In the genomic region with DNA sequence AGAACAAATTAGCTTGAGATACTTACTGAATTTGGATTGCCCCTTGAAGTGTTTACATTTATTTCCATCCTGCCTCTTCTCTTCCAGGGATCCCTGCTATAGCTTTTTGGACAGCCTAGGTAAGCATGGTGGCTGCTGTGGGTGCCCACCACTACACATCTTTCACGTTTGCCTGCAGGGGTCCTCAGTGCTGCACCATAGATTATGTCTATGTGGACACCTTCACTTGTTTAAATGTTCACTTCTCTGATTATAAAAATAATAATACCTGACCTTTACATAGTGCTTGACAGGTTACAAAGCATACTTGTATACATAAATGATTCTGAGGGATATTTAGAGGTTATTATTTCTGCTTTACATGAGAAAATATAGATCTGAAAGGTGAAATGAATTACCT, we compare ENCODE assay signal across 9 cellular contexts.
DNase-seq lines count a peak whose midpoint lies in the region; ATAC-seq, FAIRE-seq and TF ChIP-seq lines count a peak whose summit lies in the region.
"Had no signal": no experiment of that assay in that cellular context is flagged by ENCODE, and none has a peak within 500 bp of the region (broad histone marks: within the 10 kb centered on the region; RNA-seq: fewer than 3 reads in every experiment).

No MANE protein-coding gene starts in this region.

- H3K27me3 Mint-ChIP-seq in T-cell: peaks cover 0 to 4% of the 10 kb centered on the region in 2 donors

- H3K27me3 ChIP-seq in DOHH2 (ENCODE audit: control insufficient read depth, low read length): peaks cover 6% of the 10 kb centered on the region; the same call in 1 of the 2 replicates
- H3K27me3 ChIP-seq in upper lobe of left lung: no peaks in the 10 kb centered on the region

- DNase-seq in T-cell (peak in 19 of 34 experiments; percentile 3 to 21 (median 11)), kidney (no peak), upper lobe of left lung (no peak)
- DNase-seq in stimulated activated naive CD4-positive, alpha-beta T cell (lab: John Stamatoyannopoulos, UW): no peak

- TF ChIP-seq EP300 in upper lobe of left lung (IDR thresholded peaks at IDR 0.05): no peak

- no peaks in the 10 kb centered on the region for H4K20me1 ChIP-seq in DOHH2 (ENCODE audit: control insufficient read depth, insufficient read depth, low read depth, low read length)

- POLR2A ChIA-PET in T-cell (lab: Charles Lee): no interaction called here

- no peak overlapping the region for H3K4me2 ChIP-seq in DOHH2 (ENCODE audit: low read length)

- TF ChIP-seq CTCF in 22Rv1 (IDR thresholded peaks at IDR 0.05): peak; percentile 64
- TF ChIP-seq CTCF in DOHH2 (IDR thresholded peaks at IDR 0.05; ENCODE audit: low read depth, low read length, poor library complexity, severe bottlenecking): peak; percentile 54
- peak; percentile 56 for TF ChIP-seq CTCF in kidney (IDR thresholded peaks at IDR 0.05; ENCODE audit: borderline replicate concordance, extremely low read depth, insufficient read depth)
- TF ChIP-seq CTCF in upper lobe of left lung (IDR thresholded peaks at IDR 0.05): peak in 2 of 6 experiments; percentile 17 to 19

- H3K79me2 ChIP-seq in DOHH2 (ENCODE audit: control insufficient read depth, low read length): no peaks in the 10 kb centered on the region

- H3K4me1 ChIP-seq in DOHH2 (ENCODE audit: control insufficient read depth, low read length) (no peaks in the 10 kb centered on the region), kidney (ENCODE audit: control insufficient read depth in 1 of 2, insufficient read depth in 1 of 2, low read depth in 1 of 2, low read length in 2 of 2) (peaks cover 0 to 3% of the 10 kb centered on the region in 2 donors), upper lobe of left lung (peaks cover 9 to 11% (median 11%) of the 10 kb centered on the region in 4 donors)

- H3K9me3 ChIP-seq in DOHH2 (ENCODE audit: control insufficient read depth, insufficient read depth, low read length): no peaks in the 10 kb centered on the region
- H3K9me3 ChIP-seq in kidney (ENCODE audit: control insufficient read depth in 1 of 2, low read length in 2 of 2): no peaks in the 10 kb centered on the region
- H3K9me3 ChIP-seq in upper lobe of left lung: no peaks in the 10 kb centered on the region
- H3K9me3 ChIP-seq: thoracic aorta had no signal

- H3K27ac ChIP-seq in 22Rv1: no peak overlapping the region
- no peak overlapping the region for H3K27ac ChIP-seq in DOHH2 (ENCODE audit: low read depth, low read length)
- H3K27ac ChIP-seq in kidney (ENCODE audit: low read depth in 2 of 2, low read length in 2 of 2): no peak overlapping the region
- H3K27ac ChIP-seq in upper lobe of left lung: no peak overlapping the region
- H3K27ac ChIP-seq: thoracic aorta had no signal

- no peaks in the 10 kb centered on the region for H3F3A ChIP-seq in DOHH2 (ENCODE audit: control insufficient read depth, insufficient read depth)

- no peak overlapping the region for H3K27ac Mint-ChIP-seq in T-cell

- intact Hi-C loops in kidney (cut with DNase I): no loop called here

- no peak overlapping the region for H3K9ac ChIP-seq in kidney (ENCODE audit: low read length in 2 of 2)

- ATAC-seq in HG02884 (IDR thresholded peaks at IDR 0.05; ENCODE audit: unreplicated experiment) (peak; percentile 44), T-cell (replicated peaks in 1 of 4) (peak in 2 of 4 experiments; percentile 27 to 42), upper lobe of left lung (ENCODE audit: low FRiP score in 2 of 2) (no peak), HG03469 (IDR thresholded peaks at IDR 0.05; ENCODE audit: unreplicated experiment) (no peak)

- peaks cover 14 to 19% (median 19%) of the 10 kb centered on the region in 3 donors for H3K4me1 Mint-ChIP-seq in T-cell

- WGBS in upper lobe of left lung, 2 donors: 15 to 29% methylated on average over 1 of the region's 1 CpG

- H3K9me2 ChIP-seq in DOHH2 (replicated peaks; ENCODE audit: control insufficient read depth, low read length): no peaks in the 10 kb centered on the region

- TF ChIP-seq POLR2A in upper lobe of left lung (IDR thresholded peaks at IDR 0.05): no peak

- H3K4me3 ChIP-seq in DOHH2 (ENCODE audit: low read length) (no peak overlapping the region), kidney (ENCODE audit: low read length in 2 of 2) (no peak overlapping the region), upper lobe of left lung (no peak overlapping the region)
- H3K4me3 ChIP-seq: thoracic aorta had no signal

- H3K36me3 ChIP-seq in DOHH2 (ENCODE audit: control insufficient read depth, low read length): no peaks in the 10 kb centered on the region
- H3K36me3 ChIP-seq in kidney (ENCODE audit: control insufficient read depth in 1 of 2, insufficient read depth in 2 of 2, low read length in 2 of 2): no peaks in the 10 kb centered on the region
- H3K36me3 ChIP-seq in upper lobe of left lung: no peaks in the 10 kb centered on the region
- H3K36me3 ChIP-seq: thoracic aorta had no signal

- H3K36me3 Mint-ChIP-seq in T-cell: no peaks in the 10 kb centered on the region

- H3K4me3 Mint-ChIP-seq in T-cell: no peak overlapping the region

- CTCF ChIA-PET in T-cell (lab: Charles Lee): interaction anchor here (0.7 to 2.0 kb wide), 3 partner anchors 11 to 487 kb away, joined by 3 to 7 read pairs (median 3); no protein-coding TSS in a partner anchor

- no peak for FAIRE-seq in kidney (lab: Jason Lieb, UNC)

- H3K9me3 Mint-ChIP-seq in T-cell: no peaks in the 10 kb centered on the region

Comparison
In these comparisons a context has a peak if more than half of its experiments do, and no peak if none do; other contexts are left out.
1. DNase-seq: peak in T-cell (19 of 34); none in kidney (single experiment), stimulated activated naive CD4-positive, alpha-beta T cell (0 of 6) and upper lobe of left lung (0 of 2).